In genomic region chr7:105003875-105004510, GRCh38 we compare ENCODE assay signal across 10 cellular contexts. TPM values are rescaled to one million over a fixed set of nuclear protein-coding genes. Genes with fewer than 3 reads are reported as not detected.
A peak's percentile ranks its signal among the peaks of the same experiment; 100 is the strongest.
DNase-seq lines count a peak whose midpoint lies in the region; ATAC-seq, FAIRE-seq and TF ChIP-seq lines count a peak whose summit lies in the region.
"Had no signal": no experiment of that assay in that cellular context is flagged by ENCODE, and none has a peak within 500 bp of the region (broad histone marks: within the 10 kb centered on the region; RNA-seq: fewer than 3 reads in every experiment).

No MANE protein-coding gene starts in this region.

- H3K27me3 Mint-ChIP-seq in naive B cell = no peaks in the 10 kb centered on the region

- DNase-seq in A549 (ENCODE audit: low read depth in 1 of 2, low spot score in 1 of 2) = no peak
- DNase-seq in naive B cell = no peak
- DNase-seq in Karpas-422 = no peak
- DNase-seq in cerebellar cortex (ENCODE audit: low spot score) = no peak
- no peak for DNase-seq in urothelium cell line (ENCODE audit: low spot score)
- DNase-seq: DMS79 treated with DMSO at 0.1 percent for 48 hours, NCI-H69 had no signal

- peaks cover 83% of the 10 kb centered on the region for H3K4me1 ChIP-seq in A549
- H3K4me1 ChIP-seq in OCI-LY3 (ENCODE audit: low read length) = peaks cover 24% of the 10 kb centered on the region
- no peaks in the 10 kb centered on the region for H3K4me1 ChIP-seq in ectodermal cell (ENCODE audit: control insufficient read depth, insufficient read depth, low read length)
- H3K4me1 ChIP-seq in Karpas-422 (ENCODE audit: low read length) = peaks cover 73% of the 10 kb centered on the region

- POLR2A ChIA-PET in A549 (lab: Yijun Ruan, JAX) = interaction anchor here (0.9 to 2.9 kb wide), 3 partner anchors 8 to 21 kb away, joined by 4 to 11 read pairs (median 8); no protein-coding TSS in a partner anchor

- H3K4me1 Mint-ChIP-seq in naive B cell = peaks cover 48 to 88% (median 69%) of the 10 kb centered on the region in 3 donors

- TF ChIP-seq RAD21 in A549 (conservative IDR thresholded peaks at IDR 0.05 in 1 of 2, IDR thresholded peaks at IDR 0.05 in 1 of 2) = no peak

- H3K9ac ChIP-seq in OCI-LY3 (ENCODE audit: low read length) (no peak overlapping the region), Karpas-422 (ENCODE audit: low read length) (no peak overlapping the region)

- H3K27ac Mint-ChIP-seq in naive B cell = peak overlapping the region; percentile 25 to 81 (median 58)

- H3K9me3 ChIP-seq in A549 (no peaks in the 10 kb centered on the region), OCI-LY3 (ENCODE audit: insufficient read depth, low read length) (no peaks in the 10 kb centered on the region), ectodermal cell (ENCODE audit: control insufficient read depth, low read length) (no peaks in the 10 kb centered on the region), Karpas-422 (ENCODE audit: low read length) (no peaks in the 10 kb centered on the region)

- no peak for TF ChIP-seq EP300 in A549 (IDR thresholded peaks at IDR 0.05)

- H3K9me2 ChIP-seq in Karpas-422 (replicated peaks; ENCODE audit: insufficient read depth, low read length) = no peaks in the 10 kb centered on the region

- no peaks in the 10 kb centered on the region for H3K27me3 ChIP-seq in OCI-LY3 (ENCODE audit: low read depth, low read length)
- H3K27me3 ChIP-seq in ectodermal cell (ENCODE audit: control insufficient read depth, insufficient read depth, low read length, poor library complexity, severe bottlenecking) = no peaks in the 10 kb centered on the region
- H3K27me3 ChIP-seq in Karpas-422 (ENCODE audit: low read length) = no peaks in the 10 kb centered on the region

- TF ChIP-seq POLR2A in A549 (IDR thresholded peaks at IDR 0.05; ENCODE audit: low read length) = no peak

- H3K27ac ChIP-seq in A549 (peak overlapping the region in 1 of 2 experiments; percentile 63; a peak in 1 of 6 replicates), OCI-LY3 (ENCODE audit: low read length) (no peak overlapping the region; the same call in 1 of the 2 replicates), ectodermal cell (ENCODE audit: insufficient read depth, low read depth, low read length, poor library complexity, severe bottlenecking) (peak overlapping the region; percentile 9), Karpas-422 (ENCODE audit: low read length) (no peak overlapping the region)

- no peaks in the 10 kb centered on the region for H3K79me2 ChIP-seq in OCI-LY3 (ENCODE audit: low read length)
- H3K79me2 ChIP-seq in Karpas-422 (ENCODE audit: low read length) = no peaks in the 10 kb centered on the region; the same call in 1 of the 2 replicates

- peak overlapping the region in 5 of 8 donors; percentile 6 to 79 (median 17) for H3K4me3 Mint-ChIP-seq in naive B cell

- TF ChIP-seq CTCF in A549 (IDR thresholded peaks at IDR 0.05) = no peak
- no peak for TF ChIP-seq CTCF in OCI-LY3 (IDR thresholded peaks at IDR 0.05; ENCODE audit: low read depth, low read length)

- H3K36me3 Mint-ChIP-seq in naive B cell = peaks cover 16 to 20% of the 10 kb centered on the region in 2 donors

- H3K36me3 ChIP-seq in OCI-LY3 (replicated peaks; ENCODE audit: low read depth, low read length) = peaks cover 16% of the 10 kb centered on the region
- no peaks in the 10 kb centered on the region for H3K36me3 ChIP-seq in ectodermal cell (ENCODE audit: control insufficient read depth, insufficient read depth, low read length)
- peaks cover 26% of the 10 kb centered on the region; the same call in 1 of the 2 replicates for H3K36me3 ChIP-seq in Karpas-422 (ENCODE audit: insufficient read depth, low read length)

- no peak overlapping the region for H2AFZ ChIP-seq in OCI-LY3 (ENCODE audit: low read depth, low read length)
- no peak overlapping the region for H2AFZ ChIP-seq in Karpas-422 (ENCODE audit: low read length)

- H3K4me3 ChIP-seq in A549 (no peak overlapping the region), OCI-LY3 (ENCODE audit: low read length) (no peak overlapping the region; the same call in 1 of the 2 replicates), ectodermal cell (ENCODE audit: insufficient read depth, low read depth, low read length) (no peak overlapping the region), Karpas-422 (ENCODE audit: low read length) (no peak overlapping the region)

- H4K20me1 ChIP-seq in OCI-LY3 (ENCODE audit: insufficient read depth, low read length) (peaks cover 97% of the 10 kb centered on the region), Karpas-422 (ENCODE audit: insufficient read depth, low read depth, low read length) (peaks cover 92% of the 10 kb centered on the region)

- H3K4me2 ChIP-seq in A549 (peak overlapping the region; percentile 65), OCI-LY3 (ENCODE audit: low read length) (peak overlapping the region; percentile 32), Karpas-422 (ENCODE audit: low read depth, low read length, poor library complexity, severe bottlenecking) (no peak overlapping the region)

- ATAC-seq in A549 = peak in 1 of 2 experiments; percentile 16; a peak in 2 of 6 replicates
- no peak for ATAC-seq in naive B cell (ENCODE audit: low read depth in 2 of 2)
- ATAC-seq in HG03565 (IDR thresholded peaks at IDR 0.05; ENCODE audit: unreplicated experiment) = no peak

- H3K9me3 Mint-ChIP-seq in naive B cell = no peaks in the 10 kb centered on the region

- WGBS in A549 (ENCODE audit: missing lambda C conversion rate) = 88% methylated on average over 1 of the region's 1 CpG
- 100% methylated on average over 1 of the region's 1 CpG for WGBS in ectodermal cell, 2 experiments

- CTCF ChIA-PET in A549 (lab: Yijun Ruan, JAX) = interaction anchor here (1.4 to 1.8 kb wide), 2 partner anchors 9 to 23 kb away, joined by 3 to 6 read pairs; no protein-coding TSS in a partner anchor

- FAIRE-seq in A549 (lab: Jason Lieb, UNC) (no peak), urothelium cell line (lab: Jason Lieb, UNC) (no peak)

TF ChIP-seq in A549, 52 proteins besides CTCF, POLR2A, EP300 and RAD21:
- TF ChIP-seq PBX3 (IDR thresholded peaks at IDR 0.05) = no peak
- TF ChIP-seq POLR2AphosphoS2 (conservative IDR thresholded peaks at IDR 0.05; ENCODE audit: low read length) = no peak
- no peak for TF ChIP-seq HOXB5 (CRISPR knock-in tag; IDR thresholded peaks at IDR 0.05)

RNA-seq across cellular contexts. Expression of gene KMT2E, which starts 10.0 kb away (rescaled TPM):
- polyA plus RNA-seq in A549 (2011; rRNA removed) (9.4 and 30.2 TPM in 2 replicates), A549 (2017; fragmentation: RNase III; extraction: RNeasy Plus Mini Kit Qiagen cat#74134 plus additional on column Dnase treatment) (17.2 to 23.4 TPM (median 19.3 TPM) in 3 replicates), naive B cell (ENCODE audit: low read depth in 6 of 6) (100 to 1,000 TPM; 165 to 343 (median 213) TPM)
- 3.6 and 4.6 TPM in 2 replicates for polyA plus RNA-seq in A549 (2012; cell fraction: cytosol; rRNA removed)
- polyA plus RNA-seq in A549 (2012; cell fraction: nucleus; rRNA removed) = 4.9 and 13.6 TPM in 2 replicates
- 56.7 and 57.6 TPM in 2 replicates for polyA minus RNA-seq in A549 (2011; rRNA and poly(A)+ RNA removed)
- 68.0 TPM for polyA plus RNA-seq in ectodermal cell (2013, experiment 1 of 4)
- 68.0 TPM for polyA plus RNA-seq in ectodermal cell (2013, experiment 2 of 4)
- polyA plus RNA-seq in ectodermal cell (2013, experiment 3 of 4) = 52.9 TPM
- 64.7 TPM for polyA plus RNA-seq in ectodermal cell (2013, experiment 4 of 4)
- total RNA-seq in Karpas-422 (2014; rRNA removed; shearing (Covaris generic); ENCODE audit: low replicate concordance) = 95.3 and 107 TPM in 2 replicates

Comparison
In these comparisons a context has a peak if more than half of its experiments do, and no peak if none do; other contexts are left out.
1. RNA of gene KMT2E, which starts 10.0 kb away (polyA plus RNA-seq): 165 to 343 TPM in naive B cell; 3.6 to 30.2 TPM in A549; every median in the first group is over 4 times any median in the second.